Comparison of ENCODE assay signal across 8 cellular contexts in genomic region chr6:80163754-80164187, GRCh38. TPM values are rescaled to one million over a fixed set of nuclear protein-coding genes. Genes with fewer than 3 reads are reported as not detected.
DNase-seq lines count a peak whose midpoint lies in the region; ATAC-seq and TF ChIP-seq lines count a peak whose summit lies in the region.

No MANE protein-coding gene starts in this region.

- H3K9me3 Mint-ChIP-seq in chondrocyte (ENCODE audit: low read depth) = no peaks in the 10 kb centered on the region

- no peak overlapping the region for H3K4me3 Mint-ChIP-seq in chondrocyte (ENCODE audit: unreplicated experiment)

- ATAC-seq in GM19463 (IDR thresholded peaks at IDR 0.05; ENCODE audit: unreplicated experiment) (peak; percentile 67), HG03432 (IDR thresholded peaks at IDR 0.05; ENCODE audit: unreplicated experiment) (peak; percentile 65), left colon (peak; percentile 63)

- DNase-seq in Daoy (ENCODE audit: low read depth) (peak; percentile 53), SKM-1 (lab: John Stamatoyannopoulos, UW; ENCODE audit: unreplicated experiment) (peak; percentile 17), left colon (no peak), NCI-H524 treated with DMSO at 0.1 percent for 48 hours (lab: John Stamatoyannopoulos, UW) (no peak), chondrocyte (ENCODE audit: low spot score) (no peak), NCI-H1436 (lab: John Stamatoyannopoulos, UW) (no peak)

- intact Hi-C loops in left colon (cut with DNase I, micrococcal nuclease) = no loop called here

- H3K4me1 Mint-ChIP-seq in chondrocyte (ENCODE audit: low read depth) = peaks cover 4% of the 10 kb centered on the region

- no peaks in the 10 kb centered on the region for H3K27me3 Mint-ChIP-seq in chondrocyte (ENCODE audit: low read depth)

- H3K36me3 Mint-ChIP-seq in chondrocyte (ENCODE audit: low read depth) = no peaks in the 10 kb centered on the region

- no peak for TF ChIP-seq CTCF in chondrocyte (IDR thresholded peaks at IDR 0.05)

- H3K27ac Mint-ChIP-seq in chondrocyte (ENCODE audit: unreplicated experiment) = no peak overlapping the region

RNA-seq across cellular contexts. Expression of gene BCKDHB, which starts 57.3 kb away (rescaled TPM):
- 12.5 and 16.6 TPM in 2 replicates for total RNA-seq in Daoy (2014; rRNA removed; shearing (Covaris generic))
- total RNA-seq in left colon = 10 to 100 TPM; 46.8 to 48.6 TPM
- 12.9 to 28.1 TPM (median 15.1 TPM) in 3 replicates for total RNA-seq in chondrocyte

Comparison
In these comparisons a context has a peak if more than half of its experiments do, and no peak if none do; other contexts are left out.
1. DNase-seq: peak in Daoy (single experiment) and SKM-1 (single experiment); none in left colon (0 of 2), NCI-H524 treated with DMSO at 0.1 percent for 48 hours (single experiment), chondrocyte (single experiment) and NCI-H1436 (single experiment).
2. Peak in every context shown above with its lines, with median percentiles within 50 percentile points of each other: ATAC-seq.